ENCODE assay signal across 15 cellular contexts in genomic region chr1:175002910-175003517, GRCh38. TPM values are rescaled to one million over a fixed set of nuclear protein-coding genes. Genes with fewer than 3 reads are reported as not detected.
A peak's percentile ranks its signal among the peaks of the same experiment; 100 is the strongest.
DNase-seq lines count a peak whose midpoint lies in the region; ATAC-seq and TF ChIP-seq lines count a peak whose summit lies in the region.
"Had no signal": no experiment of that assay in that cellular context is flagged by ENCODE, and none has a peak within 500 bp of the region (broad histone marks: within the 10 kb centered on the region; RNA-seq: fewer than 3 reads in every experiment).

No MANE protein-coding gene starts in this region.

- DNase-seq in breast epithelium (ENCODE audit: low spot score in 2 of 2) (no peak), MCF 10A (ENCODE audit: unreplicated experiment) (no peak), mammary epithelial cell (no peak), SW480 (ENCODE audit: low spot score) (no peak), mucosa of descending colon (no peak)
- no peak for DNase-seq in stimulated activated naive CD8-positive, alpha-beta T cell treated with anti-CD3 and anti-CD28 coated beads, Interleukin-15, amount 100 ng/mL, for 72 hours
- DNase-seq: activated CD4-positive, CD25-positive, alpha-beta regulatory T cell treated with anti-CD3 and anti-CD28 coated beads, Interleukin-2, amount 50 U/mL, for 72 hours; activated gamma-delta T cell treated with Interleukin-2 at 50 U/mL for 16 hours; central memory CD4-positive, alpha-beta T cell; midbrain; NCI-H2107; SK-N-SH had no signal

- CTCF ChIA-PET in MCF 10A (lab: Yijun Ruan, JAX): interaction anchor here (0.6 to 1.5 kb wide), 9 partner anchors 9 to 740 kb away, joined by 3 to 8 read pairs (median 4); partner anchors contain the start of gene MRPS14
- CTCF ChIA-PET in mammary epithelial cell (lab: Charles Lee; ENCODE audit: low non-redundant PET): no interaction called here

- H3F3A ChIP-seq in OCI-LY1 (ENCODE audit: insufficient read depth, low read length): no peaks in the 10 kb centered on the region

- H3K4me2 ChIP-seq in OCI-LY1 (ENCODE audit: low read length) (peak overlapping the region; percentile 81; the same call in 1 of the 2 replicates), mammary epithelial cell (ENCODE audit: insufficient read depth, low read depth, low read length) (no peak overlapping the region)
- H3K4me2 ChIP-seq: SK-N-SH had no signal

- H3K36me3 ChIP-seq in breast epithelium (no peaks in the 10 kb centered on the region), OCI-LY1 (ENCODE audit: insufficient read depth, low read length) (peaks cover 48% of the 10 kb centered on the region), mammary epithelial cell (ENCODE audit: insufficient read depth, low read length) (peaks cover 16% of the 10 kb centered on the region), mucosa of descending colon (ENCODE audit: low read depth) (no peaks in the 10 kb centered on the region)

- no peak for ATAC-seq in stimulated activated naive CD8-positive, alpha-beta T cell treated with anti-CD3 and anti-CD28 coated beads, Interleukin-15, amount 100 ng/mL, for 72 hours
- ATAC-seq in mucosa of descending colon (no peak), HG02759 (IDR thresholded peaks at IDR 0.05; ENCODE audit: unreplicated experiment) (no peak)
- ATAC-seq: gastroesophageal sphincter had no signal

- no TSS peak for BruUV-seq in MCF 10A (replicated peaks; lab: Mats Ljungman, UMichigan)
- BruUV-seq in mammary epithelial cell (replicated peaks; lab: Mats Ljungman, UMichigan): no TSS peak

- POLR2A ChIA-PET in MCF 10A (lab: Yijun Ruan, JAX): interaction anchor here (0.9 to 10.8 kb wide), 6 partner anchors 10 to 27 kb away, joined by 3 to 331 read pairs (median 5); partner anchors contain the start of gene MRPS14

- no peak for TF ChIP-seq CTCF in breast epithelium (IDR thresholded peaks at IDR 0.05)
- TF ChIP-seq CTCF in MCF 10A (IDR thresholded peaks at IDR 0.05; ENCODE audit: unreplicated experiment): no peak
- TF ChIP-seq CTCF in OCI-LY1 (IDR thresholded peaks at IDR 0.05; ENCODE audit: low read length): no peak
- no peak for TF ChIP-seq CTCF in mammary epithelial cell (conservative IDR thresholded peaks at IDR 0.05 in 1 of 2, IDR thresholded peaks at IDR 0.05 in 1 of 2; ENCODE audit: extremely low read depth in 1 of 2, insufficient read depth in 1 of 2, low read depth in 1 of 2, low read length in 2 of 2)
- TF ChIP-seq CTCF in mucosa of descending colon (IDR thresholded peaks at IDR 0.05): no peak

- H3K9me3 ChIP-seq in breast epithelium (no peaks in the 10 kb centered on the region), OCI-LY1 (ENCODE audit: low read length) (no peaks in the 10 kb centered on the region), mammary epithelial cell (replicated peaks; ENCODE audit: insufficient read depth, low read length) (no peaks in the 10 kb centered on the region), mucosa of descending colon (no peaks in the 10 kb centered on the region)
- H3K9me3 ChIP-seq: gastroesophageal sphincter, SK-N-SH had no signal

- H3K27me3 ChIP-seq in breast epithelium: no peaks in the 10 kb centered on the region
- H3K27me3 ChIP-seq in OCI-LY1 (ENCODE audit: insufficient read depth, low read length): no peaks in the 10 kb centered on the region
- H3K27me3 ChIP-seq in mammary epithelial cell (ENCODE audit: insufficient read depth, low read length): no peaks in the 10 kb centered on the region
- H3K27me3 ChIP-seq: gastroesophageal sphincter had no signal

- TF ChIP-seq POLR2A in breast epithelium (IDR thresholded peaks at IDR 0.05): no peak

- H3K9ac ChIP-seq in OCI-LY1 (ENCODE audit: low read length) (no peak overlapping the region), mammary epithelial cell (ENCODE audit: insufficient read depth, low read length) (no peak overlapping the region)
- H3K9ac ChIP-seq: SK-N-SH had no signal

- H3K4me1 ChIP-seq in breast epithelium (peaks cover 0 to 7% of the 10 kb centered on the region in 2 donors), OCI-LY1 (ENCODE audit: insufficient read depth, low read length, severe bottlenecking) (peaks cover 36% of the 10 kb centered on the region), mammary epithelial cell (ENCODE audit: insufficient read depth, low read length) (peaks cover 18% of the 10 kb centered on the region), mucosa of descending colon (ENCODE audit: low read depth) (peaks cover 27% of the 10 kb centered on the region)

- intact Hi-C loops in breast epithelium (cut with DNase I; ENCODE audit: low total_unique reads): no loop called here
- intact Hi-C loops in MCF 10A (cut with micrococcal nuclease): loop anchor here (10.0 kb wide), 1 partner anchor 1202 kb away; the partner anchor contains the start of gene COP1
- intact Hi-C loops in mammary epithelial cell (cut with micrococcal nuclease): no loop called here
- intact Hi-C loops in mucosa of descending colon (cut with DNase I, micrococcal nuclease): no loop called here

- H3K36me3 Mint-ChIP-seq in MCF 10A (ENCODE audit: insufficient read depth, unreplicated experiment): peaks cover 36% of the 10 kb centered on the region

- in situ Hi-C loops in mammary epithelial cell (cut with MboI; ENCODE audit: low sequenced_read_pairs in 2 of 2): no loop called here

- WGBS in mammary epithelial cell (ENCODE audit: low coverage, missing lambda C conversion rate): 97% methylated on average over 9 of the region's 17 CpGs

- H4K20me1 ChIP-seq in OCI-LY1 (ENCODE audit: insufficient read depth, low read length): peaks cover 8% of the 10 kb centered on the region; the same call in 1 of the 2 replicates
- peaks cover 3% of the 10 kb centered on the region for H4K20me1 ChIP-seq in mammary epithelial cell (ENCODE audit: insufficient read depth, low read length)

- H3K9me3 Mint-ChIP-seq in MCF 10A (ENCODE audit: unreplicated experiment): no peaks in the 10 kb centered on the region
- H3K9me3 Mint-ChIP-seq in stimulated activated naive CD8-positive, alpha-beta T cell treated with anti-CD3 and anti-CD28 coated beads, Interleukin-15, amount 100 ng/mL, for 72 hours: no peaks in the 10 kb centered on the region

- H3K27ac Mint-ChIP-seq in MCF 10A (ENCODE audit: low read depth, unreplicated experiment): no peak overlapping the region
- H3K27ac Mint-ChIP-seq in stimulated activated naive CD8-positive, alpha-beta T cell treated with anti-CD3 and anti-CD28 coated beads, Interleukin-15, amount 100 ng/mL, for 72 hours: peak overlapping the region; percentile 10 to 84

- H3K27ac ChIP-seq in breast epithelium (no peak overlapping the region), OCI-LY1 (ENCODE audit: low read depth, low read length, poor library complexity, severe bottlenecking) (no peak overlapping the region), mammary epithelial cell (ENCODE audit: insufficient read depth, low read depth, low read length) (peak overlapping the region; percentile 1)

- no peaks in the 10 kb centered on the region for H3K27me3 Mint-ChIP-seq in MCF 10A (ENCODE audit: insufficient read depth, unreplicated experiment)
- no peaks in the 10 kb centered on the region for H3K27me3 Mint-ChIP-seq in stimulated activated naive CD8-positive, alpha-beta T cell treated with anti-CD3 and anti-CD28 coated beads, Interleukin-15, amount 100 ng/mL, for 72 hours

- H3K9me2 ChIP-seq in OCI-LY1 (ENCODE audit: low read depth, low read length): no peaks in the 10 kb centered on the region
- H3K9me2 ChIP-seq: SK-N-SH had no signal

- dilution Hi-C loops in mammary epithelial cell (cut with HindIII; ENCODE audit: low sequenced_read_pairs): loop anchor here (5.0 kb wide), 1 partner anchor 216 kb away; no protein-coding TSS in a partner anchor

- H3K4me1 Mint-ChIP-seq in MCF 10A (ENCODE audit: insufficient read depth, unreplicated experiment): peaks cover 32% of the 10 kb centered on the region
- peaks cover 50% of the 10 kb centered on the region for H3K4me1 Mint-ChIP-seq in stimulated activated naive CD8-positive, alpha-beta T cell treated with anti-CD3 and anti-CD28 coated beads, Interleukin-15, amount 100 ng/mL, for 72 hours

- H2AFZ ChIP-seq in OCI-LY1 (ENCODE audit: low read length): no peak overlapping the region
- no peak overlapping the region for H2AFZ ChIP-seq in mammary epithelial cell (ENCODE audit: low read depth, low read length)

- H3K79me2 ChIP-seq in OCI-LY1 (ENCODE audit: insufficient read depth, low read length) (peaks cover 78% of the 10 kb centered on the region), mammary epithelial cell (ENCODE audit: insufficient read depth, low read length) (peaks cover 82% of the 10 kb centered on the region)

- H3K4me3 ChIP-seq in breast epithelium: peak overlapping the region in 2 of 3 donors; percentile 10 to 15
- no peak overlapping the region for H3K4me3 ChIP-seq in OCI-LY1 (ENCODE audit: low read depth, low read length, poor library complexity, severe bottlenecking)
- no peak overlapping the region for H3K4me3 ChIP-seq in mammary epithelial cell (replicated peaks in 1 of 3; ENCODE audit: insufficient read depth in 1 of 3, low read depth in 2 of 3, low read length in 3 of 3)
- no peak overlapping the region for H3K4me3 ChIP-seq in mucosa of descending colon
- H3K4me3 ChIP-seq: gastroesophageal sphincter had no signal

- H3K4me3 Mint-ChIP-seq in MCF 10A (ENCODE audit: unreplicated experiment): no peak overlapping the region
- peak overlapping the region in 1 of 2 donors; percentile 70 for H3K4me3 Mint-ChIP-seq in stimulated activated naive CD8-positive, alpha-beta T cell treated with anti-CD3 and anti-CD28 coated beads, Interleukin-15, amount 100 ng/mL, for 72 hours

RNA-seq across cellular contexts. Expression of gene CACYBP, which starts 3.3 kb away (rescaled TPM):
- total RNA-seq in breast epithelium (100 to 1,000 TPM in 1 of 3 donors, 10 to 100 TPM in 2; 68.2 to 129 (median 72.8) TPM), MCF 10A (2022) (169 and 205 TPM in 2 replicates), mammary epithelial cell (100 to 1,000 TPM in 1 of 2 donors, 10 to 100 TPM in 1; 25.8 to 133 TPM), mucosa of descending colon (100 to 1,000 TPM in 1 of 3 donors, 10 to 100 TPM in 2; 43.6 to 103 (median 67.9) TPM)
- polyA plus RNA-seq in mammary epithelial cell: 62.9 TPM
- 38.0 TPM for polyA minus RNA-seq in mammary epithelial cell

RNA-seq across cellular contexts. Expression of gene MRPS14, which starts 20.2 kb away (rescaled TPM):
- total RNA-seq in breast epithelium: 10 to 100 TPM; 22.9 to 38.5 (median 28.5) TPM
- total RNA-seq in MCF 10A (2022): 36.3 and 40.6 TPM in 2 replicates
- total RNA-seq in mammary epithelial cell: 10 to 100 TPM; 13.3 to 23.4 TPM
- 14.9 TPM for polyA plus RNA-seq in mammary epithelial cell
- 30.9 TPM for polyA minus RNA-seq in mammary epithelial cell
- total RNA-seq in mucosa of descending colon: 10 to 100 TPM; 24.0 to 29.5 (median 26.2) TPM

Comparison
In these comparisons a context has a peak if more than half of its experiments do, and no peak if none do; other contexts are left out.
1. H3K4me3 ChIP-seq: peak in breast epithelium (2 of 3); none in OCI-LY1 (single experiment), mammary epithelial cell (0 of 3) and mucosa of descending colon (single experiment).